1 cellular context compared by ENCODE assay signal in genomic region chr6:143060806-143061596, GRCh38.
TF ChIP-seq lines count a peak whose summit lies in the region.

Gene AIG1 (plus strand): TSS chr6:143060889. CDS start chr6:143060926, 37 bp downstream.

TF ChIP-seq in K562, 482 proteins besides CTCF, POLR2A, EP300 and RAD21 (continued from another document and continues in another):
- TF ChIP-seq PBX2 (CRISPR knock-in tag; IDR thresholded peaks at IDR 0.05; ENCODE audit: low read depth): no peak
- no peak for TF ChIP-seq PBX2 (tag; conservative IDR thresholded peaks at IDR 0.05; ENCODE audit: low read depth)
- TF ChIP-seq ZNF121 (CRISPR knock-in tag; conservative IDR thresholded peaks at IDR 0.05): no peak
- no peak for TF ChIP-seq ZKSCAN8 (CRISPR knock-in tag; IDR thresholded peaks at IDR 0.05)
- TF ChIP-seq CSDE1 (IDR thresholded peaks at IDR 0.05): no peak
- TF ChIP-seq KLF13 (tag; IDR thresholded peaks at IDR 0.05; ENCODE audit: borderline replicate concordance, low read depth): no peak
- no peak for TF ChIP-seq SMAD1 (IDR thresholded peaks at IDR 0.05; ENCODE audit: low read depth, low read length, partially characterized antibody)
- TF ChIP-seq ZNF24 (IDR thresholded peaks at IDR 0.05): no peak
- TF ChIP-seq MEF2A (IDR thresholded peaks at IDR 0.05; ENCODE audit: control insufficient read depth, low read depth, low read length): no peak
- TF ChIP-seq ZNF445 (CRISPR knock-in tag; IDR thresholded peaks at IDR 0.05; ENCODE audit: low read depth): no peak
- no peak for TF ChIP-seq ZFP91 (CRISPR knock-in tag; IDR thresholded peaks at IDR 0.05)
- peak; percentile 69 for TF ChIP-seq SUPT5H (IDR thresholded peaks at IDR 0.05)
- no peak for TF ChIP-seq SFPQ (IDR thresholded peaks at IDR 0.05; ENCODE audit: low read depth, low read length)
- TF ChIP-seq FOXP1 (CRISPR knock-in tag; IDR thresholded peaks at IDR 0.05): no peak
- TF ChIP-seq ZBTB8A (IDR thresholded peaks at IDR 0.05; ENCODE audit: partially characterized antibody): no peak
- no peak for TF ChIP-seq SETDB1 (IDR thresholded peaks at IDR 0.05; ENCODE audit: low read length)
- no peak for TF ChIP-seq TCF7 (IDR thresholded peaks at IDR 0.05; ENCODE audit: borderline replicate concordance)
- TF ChIP-seq RBM25 (IDR thresholded peaks at IDR 0.05; ENCODE audit: low read depth, low read length, severe bottlenecking): no peak
- TF ChIP-seq ETS2 (tag; IDR thresholded peaks at IDR 0.05; ENCODE audit: borderline replicate concordance, poor library complexity, severe bottlenecking): no peak
- TF ChIP-seq PATZ1 (CRISPR knock-in tag; IDR thresholded peaks at IDR 0.05; ENCODE audit: borderline replicate concordance): no peak
- no peak for TF ChIP-seq ZNF449 (CRISPR knock-in tag; IDR thresholded peaks at IDR 0.05)
- TF ChIP-seq ELK3 (CRISPR knock-in tag; IDR thresholded peaks at IDR 0.05): no peak
- no peak for TF ChIP-seq NCOA2 (IDR thresholded peaks at IDR 0.05; ENCODE audit: partially characterized antibody in 2 of 2)
- TF ChIP-seq FIP1L1 (IDR thresholded peaks at IDR 0.05; ENCODE audit: low read depth, low read length, poor library complexity, severe bottlenecking): no peak
- TF ChIP-seq MEF2D (tag; conservative IDR thresholded peaks at IDR 0.05; ENCODE audit: low read depth): no peak
- TF ChIP-seq MITF (IDR thresholded peaks at IDR 0.05): peak; percentile 42; the same call in 1 of the 2 replicates
- TF ChIP-seq RCOR1 (IDR thresholded peaks at IDR 0.05; ENCODE audit: borderline replicate concordance in 1 of 2, low read depth in 2 of 2, low read length in 2 of 2): no peak
- no peak for TF ChIP-seq TCFL5 (CRISPR knock-in tag; conservative IDR thresholded peaks at IDR 0.05)
- TF ChIP-seq KHSRP (IDR thresholded peaks at IDR 0.05): no peak
- no peak for TF ChIP-seq ATF2 (CRISPR knock-in tag; IDR thresholded peaks at IDR 0.05)
- TF ChIP-seq MNT (conservative IDR thresholded peaks at IDR 0.05): peak; percentile 75
- TF ChIP-seq L3MBTL2 (IDR thresholded peaks at IDR 0.05): peak; percentile 19; the same call in 1 of the 2 replicates
- peak; percentile 77 for TF ChIP-seq BRD9 (IDR thresholded peaks at IDR 0.05; ENCODE audit: low read depth, partially characterized antibody)
- no peak for TF ChIP-seq NCOA4 (IDR thresholded peaks at IDR 0.05; ENCODE audit: partially characterized antibody)
- no peak for TF ChIP-seq NR3C1 (CRISPR knock-in tag; IDR thresholded peaks at IDR 0.05)
- no peak for TF ChIP-seq WHSC1 (IDR thresholded peaks at IDR 0.05; ENCODE audit: low read length)
- no peak for TF ChIP-seq NCOA6 (IDR thresholded peaks at IDR 0.05)
- TF ChIP-seq NFATC3 (IDR thresholded peaks at IDR 0.05): no peak
- TF ChIP-seq FOXK1 (CRISPR knock-in tag; IDR thresholded peaks at IDR 0.05; ENCODE audit: borderline replicate concordance): no peak; the same call in 1 of the 2 replicates
- TF ChIP-seq CGGBP1 (CRISPR knock-in tag; IDR thresholded peaks at IDR 0.05): no peak
- TF ChIP-seq MAFF (IDR thresholded peaks at IDR 0.05; ENCODE audit: low read length): no peak
